In the genomic region with DNA sequence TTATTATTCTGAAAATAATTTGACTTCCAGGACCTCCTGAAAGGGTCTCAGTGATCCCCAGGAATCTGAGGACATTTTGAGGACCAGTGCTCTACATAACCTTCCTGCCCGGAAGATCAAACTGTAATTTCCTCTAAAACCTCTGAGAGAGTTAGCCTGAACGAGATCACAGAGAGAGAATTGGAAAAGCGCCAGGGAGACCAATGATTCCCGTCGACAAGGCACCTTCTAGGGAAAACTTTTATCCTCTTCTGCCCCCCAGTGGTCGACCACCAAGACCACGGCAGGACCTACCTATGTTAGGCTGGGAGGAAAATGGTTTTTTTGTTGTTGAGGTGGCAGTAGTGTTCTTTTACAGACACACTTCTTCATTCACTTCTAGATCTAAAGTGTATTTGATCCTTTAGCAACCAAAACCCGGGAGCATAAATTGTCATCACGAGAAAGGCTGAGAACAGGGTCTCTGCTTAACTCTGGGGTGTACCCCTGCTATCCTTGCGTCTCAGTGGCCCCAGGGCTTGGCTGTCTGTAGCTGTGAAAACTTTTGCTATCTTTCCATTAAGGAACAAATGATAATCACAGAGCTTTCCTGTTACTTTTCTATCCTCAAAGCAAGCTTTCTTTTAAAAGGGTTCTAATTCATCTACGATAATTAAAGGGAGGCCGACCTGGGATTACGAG, we compare ENCODE assay signal across 8 cellular contexts.
DNase-seq lines count a peak whose midpoint lies in the region; ATAC-seq and TF ChIP-seq lines count a peak whose summit lies in the region.

No MANE protein-coding gene starts in this region.

- peaks cover 8% of the 10 kb centered on the region for H3K36me3 Mint-ChIP-seq in nephron (ENCODE audit: low read depth)

- peak overlapping the region in 1 of 3 experiments; percentile 20 for H3K4me3 Mint-ChIP-seq in nephron

- no peaks in the 10 kb centered on the region for H3K36me3 ChIP-seq in thoracic aorta

- H3K9me3 ChIP-seq in thoracic aorta = peaks cover 3% of the 10 kb centered on the region

- ATAC-seq in thoracic aorta (ENCODE audit: insufficient number of reproducible peaks, low FRiP score, low read depth) (peak; percentile 69), HG03571 (IDR thresholded peaks at IDR 0.05; ENCODE audit: unreplicated experiment) (no peak)

- peak; percentile 92 for DNase-seq in ACHN
- DNase-seq in GM19240 (ENCODE audit: insufficient read length, low spot score) = peak; percentile 38
- peak; percentile 88 for DNase-seq in NCI-H2171 treated with DMSO at 0.1 percent for 48 hours (lab: John Stamatoyannopoulos, UW)
- peak; percentile 70 for DNase-seq in activated CD8-positive, alpha-beta memory T cell treated with anti-CD3 and anti-CD28 coated beads for 24 hours
- DNase-seq in fibroblast of peridontal ligament (ENCODE audit: extremely low read depth) = peak; percentile 98
- peak; percentile 19 for DNase-seq in thoracic aorta (ENCODE audit: low spot score)

- no peak overlapping the region for H3K4me3 ChIP-seq in thoracic aorta

- no peaks in the 10 kb centered on the region for H3K27me3 Mint-ChIP-seq in nephron (ENCODE audit: low read depth)

- H3K27me3 ChIP-seq in thoracic aorta (replicated peaks; ENCODE audit: insufficient read depth) = no peaks in the 10 kb centered on the region

- TF ChIP-seq CTCF in nephron (IDR thresholded peaks at IDR 0.05; ENCODE audit: unreplicated experiment in 3 of 3) (peak; percentile 78 to 82 (median 80)), thoracic aorta (IDR thresholded peaks at IDR 0.05) (peak; percentile 75)

- in situ Hi-C loops in ACHN (cut with HindIII; ENCODE audit: low pct_ligation_motif_present, low pct_unique_long_range_greater_than_20kb, low sequenced_read_pairs) = no loop called here

- H3K27ac Mint-ChIP-seq in nephron = peak overlapping the region; percentile 40 to 77 (median 66)

- no peaks in the 10 kb centered on the region for H3K4me1 ChIP-seq in thoracic aorta (ENCODE audit: control insufficient read depth in 1 of 2, low read depth in 2 of 2)

- H3K4me1 Mint-ChIP-seq in nephron = peaks cover 15% of the 10 kb centered on the region

- no peak overlapping the region for H3K27ac ChIP-seq in thoracic aorta

- peaks cover 21% of the 10 kb centered on the region for H3K9me3 Mint-ChIP-seq in nephron

Comparison
In these comparisons a context has a peak if more than half of its experiments do, and no peak if none do; other contexts are left out.
1. DNase-seq: peak in every context shown above with its lines; median percentile 98 in fibroblast of peridontal ligament; 92 in ACHN; 88 in NCI-H2171 treated with DMSO at 0.1 percent for 48 hours; 70 in activated CD8-positive, alpha-beta memory T cell treated with anti-CD3 and anti-CD28 coated beads for 24 hours; 38 in GM19240; 19 in thoracic aorta.